23 cellular contexts compared by ENCODE assay signal in the genomic region with DNA sequence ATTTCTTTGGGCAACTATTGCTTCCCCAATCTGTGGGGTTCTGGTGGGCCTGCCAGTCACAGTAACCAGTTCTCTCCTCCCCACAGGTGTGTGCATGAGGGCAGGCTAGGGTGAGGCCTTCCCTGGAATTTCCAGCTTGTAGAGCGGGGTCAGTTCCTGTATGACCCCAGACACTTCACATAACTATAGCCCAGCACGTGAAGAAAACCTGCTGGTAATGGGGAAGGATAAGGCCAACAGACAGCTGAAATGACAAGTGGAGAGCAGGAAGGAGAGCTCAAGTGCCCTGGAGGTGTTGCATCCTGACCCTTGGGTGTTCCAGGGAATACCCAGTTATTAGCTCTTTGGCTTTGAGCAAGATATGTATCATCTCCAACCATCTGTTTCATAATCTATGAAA.
A peak's percentile ranks its signal among the peaks of the same experiment; 100 is the strongest.
DNase-seq lines count a peak whose midpoint lies in the region; ATAC-seq and TF ChIP-seq lines count a peak whose summit lies in the region.
"Had no signal": no experiment of that assay in that cellular context is flagged by ENCODE, and none has a peak within 500 bp of the region (broad histone marks: within the 10 kb centered on the region; RNA-seq: fewer than 3 reads in every experiment).

No MANE protein-coding gene starts in this region.

- H3K9me3 ChIP-seq in cardiac muscle cell (ENCODE audit: low read depth), result no peaks in the 10 kb centered on the region
- peaks cover 24% of the 10 kb centered on the region for H3K9me3 ChIP-seq in left ventricle myocardium inferior (replicated peaks)

- H3K27me3 Mint-ChIP-seq in activated CD4-positive, alpha-beta memory T cell treated with anti-CD3 and anti-CD28 coated beads, Interleukin-2, amount 10 ng/mL, durations not matched to agents 7 days and 5 days, result no peaks in the 10 kb centered on the region
- H3K27me3 Mint-ChIP-seq in naive B cell (no peaks in the 10 kb centered on the region), type B pancreatic cell (no peaks in the 10 kb centered on the region)

- H3K36me3 ChIP-seq in cardiac muscle cell (no peaks in the 10 kb centered on the region), left ventricle myocardium inferior (peaks cover 51% of the 10 kb centered on the region)

- POLR2A ChIA-PET in activated CD4-positive, alpha-beta memory T cell treated with anti-CD3 and anti-CD28 coated beads, Interleukin-2, amount 10 ng/mL, durations not matched to agents 7 days and 5 days (lab: Charles Lee), result interaction anchor here (0.7 to 1.2 kb wide), 4 partner anchors 9 to 132 kb away, joined by 3 read pairs; no protein-coding TSS in a partner anchor

- peaks cover 17% of the 10 kb centered on the region for H3K4me1 ChIP-seq in cardiac muscle cell (ENCODE audit: low read depth)
- no peaks in the 10 kb centered on the region for H3K4me1 ChIP-seq in left ventricle myocardium inferior
- H3K4me1 ChIP-seq: right atrium auricular region had no signal

- H3K4me3 ChIP-seq in cardiac muscle cell (no peak overlapping the region), left ventricle myocardium inferior (no peak overlapping the region)
- H3K4me3 ChIP-seq: right atrium auricular region had no signal

- H3K27me3 ChIP-seq in cardiac muscle cell, result no peaks in the 10 kb centered on the region
- no peaks in the 10 kb centered on the region for H3K27me3 ChIP-seq in left ventricle myocardium inferior (ENCODE audit: low read depth)
- H3K27me3 ChIP-seq: right atrium auricular region had no signal

- peaks cover 79% of the 10 kb centered on the region for H3K36me3 Mint-ChIP-seq in activated CD4-positive, alpha-beta memory T cell treated with anti-CD3 and anti-CD28 coated beads, Interleukin-2, amount 10 ng/mL, durations not matched to agents 7 days and 5 days (ENCODE audit: low read depth)
- H3K36me3 Mint-ChIP-seq in naive B cell (peaks cover 23 to 37% of the 10 kb centered on the region in 2 donors), type B pancreatic cell (peaks cover 54% of the 10 kb centered on the region)

- CTCF ChIA-PET in activated CD4-positive, alpha-beta memory T cell treated with anti-CD3 and anti-CD28 coated beads, Interleukin-2, amount 10 ng/mL, durations not matched to agents 7 days and 5 days (lab: Charles Lee), result interaction anchor here (0.6 kb wide), 1 partner anchor 167 kb away, joined by 3 read pairs; no protein-coding TSS in a partner anchor

- ATAC-seq in naive B cell (ENCODE audit: low read depth in 2 of 2), result no peak

- H3K27ac ChIP-seq in cardiac muscle cell, result peak overlapping the region; percentile 77
- H3K27ac ChIP-seq in left ventricle myocardium inferior (replicated peaks), result no peak overlapping the region
- H3K27ac ChIP-seq: right atrium auricular region had no signal

- no peak overlapping the region for H3K4me3 Mint-ChIP-seq in activated CD4-positive, alpha-beta memory T cell treated with anti-CD3 and anti-CD28 coated beads, Interleukin-2, amount 10 ng/mL, durations not matched to agents 7 days and 5 days
- H3K4me3 Mint-ChIP-seq in naive B cell (no peak overlapping the region), type B pancreatic cell (no peak overlapping the region)
- H3K4me3 Mint-ChIP-seq: activated T-helper 1 cell treated with anti-CD3 and anti-CD28 coated beads, Interleukin-12 subunit alpha, Interleukin-12 subunit beta, Interleukin-2, Interleukin-4 antibody, amounts not matched to agents 30 ng/mL and 10 ng/mL and 1 ng/mL, durations not matched to agents 14 hours and 24 hours and 36 hours had no signal

- intact Hi-C loops in left ventricle myocardium inferior (cut with micrococcal nuclease), result no loop called here

- peak in 1 of 2 donors; percentile 24 for DNase-seq in cardiac muscle cell (ENCODE audit: low read depth in 1 of 2, low spot score in 1 of 2)
- no peak for DNase-seq in left ventricle myocardium inferior
- DNase-seq in activated CD4-positive, alpha-beta memory T cell treated with anti-CD3 and anti-CD28 coated beads, Interleukin-2, amount 10 ng/mL, durations not matched to agents 7 days and 5 days, result no peak
- DNase-seq in naive B cell, result no peak
- DNase-seq in type B pancreatic cell (ENCODE audit: extremely low spot score, unreplicated experiment), result no peak
- no peak for DNase-seq in hippocampal formation (lab: John Stamatoyannopoulos, UW)
- DNase-seq in anterior cingulate cortex (lab: John Stamatoyannopoulos, UW), result no peak
- no peak for DNase-seq in SIG-M5 treated with dmso at 0.1 percent for 504 hours (lab: John Stamatoyannopoulos, UW; ENCODE audit: unreplicated experiment)
- DNase-seq: cortex of kidney; DMS79; HCEC 1CT; KBM-7; kidney glomerular epithelial cell; MM.1S; NCI-H2171; NCI-H526; RPMI8226; SK-N-SH; stimulated activated CD4-positive, alpha-beta T cell treated with anti-CD3 and anti-CD28 coated beads, Interleukin-12 subunit alpha, Interleukin-12 subunit beta, amount 100 ng/mL, for 4 hours; stimulated activated CD4-positive, alpha-beta T cell treated with anti-CD3 and anti-CD28 coated beads, Interleukin-4, amount 100 ng/mL, for 4 hours; T-helper 9 cell had no signal

- H3K27ac Mint-ChIP-seq in activated CD4-positive, alpha-beta memory T cell treated with anti-CD3 and anti-CD28 coated beads, Interleukin-2, amount 10 ng/mL, durations not matched to agents 7 days and 5 days, result peak overlapping the region; percentile 8
- H3K27ac Mint-ChIP-seq in naive B cell (peak overlapping the region in 4 of 6 donors; percentile 58 to 89 (median 76)), type B pancreatic cell (peak overlapping the region; percentile 15)
- H3K27ac Mint-ChIP-seq: activated T-helper 1 cell treated with anti-CD3 and anti-CD28 coated beads, Interleukin-12 subunit alpha, Interleukin-12 subunit beta, Interleukin-2, Interleukin-4 antibody, amounts not matched to agents 30 ng/mL and 10 ng/mL and 1 ng/mL, durations not matched to agents 14 hours and 24 hours and 36 hours had no signal

- H3K9me3 Mint-ChIP-seq in activated CD4-positive, alpha-beta memory T cell treated with anti-CD3 and anti-CD28 coated beads, Interleukin-2, amount 10 ng/mL, durations not matched to agents 7 days and 5 days, result peaks cover 9% of the 10 kb centered on the region
- H3K9me3 Mint-ChIP-seq in naive B cell (peaks cover 4 to 18% (median 12%) of the 10 kb centered on the region in 7 donors), type B pancreatic cell (peaks cover 5% of the 10 kb centered on the region)

- H3K4me1 Mint-ChIP-seq in activated CD4-positive, alpha-beta memory T cell treated with anti-CD3 and anti-CD28 coated beads, Interleukin-2, amount 10 ng/mL, durations not matched to agents 7 days and 5 days, result no peaks in the 10 kb centered on the region
- H3K4me1 Mint-ChIP-seq in naive B cell (no peaks in the 10 kb centered on the region), type B pancreatic cell (ENCODE audit: unreplicated experiment) (no peaks in the 10 kb centered on the region)

- TF ChIP-seq CTCF in cardiac muscle cell (IDR thresholded peaks at IDR 0.05; ENCODE audit: low read depth, low read length) (no peak), left ventricle myocardium inferior (IDR thresholded peaks at IDR 0.05; ENCODE audit: borderline replicate concordance) (no peak), type B pancreatic cell (conservative IDR thresholded peaks at IDR 0.05) (no peak)

Comparison
In these comparisons a context has a peak if more than half of its experiments do, and no peak if none do; other contexts are left out.
1. H3K27ac Mint-ChIP-seq: peak in every context shown above with its lines; median percentile 76 in naive B cell; 15 in type B pancreatic cell; 8 in activated CD4-positive, alpha-beta memory T cell treated with anti-CD3 and anti-CD28 coated beads, Interleukin-2, amount 10 ng/mL, durations not matched to agents 7 days and 5 days.